Comparison of ENCODE assay signal across 16 cellular contexts in genomic region chr10:99579971-99580370, GRCh38. TPM values are rescaled to one million over a fixed set of nuclear protein-coding genes. Genes with fewer than 3 reads are reported as not detected.
A peak's percentile ranks its signal among the peaks of the same experiment; 100 is the strongest.
DNase-seq lines count a peak whose midpoint lies in the region; ATAC-seq lines count a peak whose summit lies in the region.
"Had no signal": no experiment of that assay in that cellular context is flagged by ENCODE, and none has a peak within 500 bp of the region (broad histone marks: within the 10 kb centered on the region; RNA-seq: fewer than 3 reads in every experiment).

No MANE protein-coding gene starts in this region.

- H3K9me3 ChIP-seq in SJCRH30 (replicated peaks): no peaks in the 10 kb centered on the region
- H3K9me3 ChIP-seq in neuronal stem cell (replicated peaks in 1 of 2; ENCODE audit: control insufficient read depth in 2 of 2, insufficient read depth in 1 of 2, low read depth in 1 of 2, low read length in 2 of 2): no peaks in the 10 kb centered on the region
- H3K9me3 ChIP-seq: BLaER1 treated with 17β-estradiol and CSF1 and Interleukin-3, amounts not matched to agents 10 nM and 100 nM had no signal

- no peak overlapping the region for H3K14ac ChIP-seq in neuronal stem cell (ENCODE audit: low read length)

- no peak overlapping the region for H3K27ac ChIP-seq in SJCRH30
- H3K27ac ChIP-seq in neuronal stem cell (replicated peaks; ENCODE audit: low read length): no peak overlapping the region
- H3K27ac ChIP-seq: BLaER1 treated with 17β-estradiol and CSF1 and Interleukin-3, amounts not matched to agents 10 nM and 100 nM; KMS-11 had no signal

- H2BK15ac ChIP-seq in neuronal stem cell (ENCODE audit: low read length): no peak overlapping the region

- no peak overlapping the region for H2BK12ac ChIP-seq in neuronal stem cell (ENCODE audit: low read length)

- DNase-seq in EH (ENCODE audit: low read depth) (peak; percentile 9), M059J (ENCODE audit: low read depth) (peak; percentile 64), SJCRH30 (peak; percentile 8 to 34), neuronal stem cell (ENCODE audit: low spot score) (no peak), NCI-H146 treated with DMSO at 0.1 percent for 48 hours (lab: John Stamatoyannopoulos, UW; ENCODE audit: unreplicated experiment) (no peak), germinal center (ENCODE audit: low spot score) (no peak)
- DNase-seq: 8988T; CD4-positive, CD25-positive, alpha-beta regulatory T cell; DMS53; GF-D8 had no signal

- H3K4me3 ChIP-seq in SJCRH30 (no peak overlapping the region), neuronal stem cell (ENCODE audit: low read length in 2 of 2) (no peak overlapping the region)
- H3K4me3 ChIP-seq: BLaER1 treated with 17β-estradiol and CSF1 and Interleukin-3, amounts not matched to agents 10 nM and 100 nM had no signal

- H2BK5ac ChIP-seq in neuronal stem cell (ENCODE audit: low read length): no peak overlapping the region

- H3K27me3 ChIP-seq in SJCRH30 (no peaks in the 10 kb centered on the region), neuronal stem cell (ENCODE audit: control insufficient read depth in 3 of 3, insufficient read depth in 3 of 3, low read depth in 1 of 3, low read length in 3 of 3) (peaks cover 0 to 51% (median 0%) of the 10 kb centered on the region in 3 experiments)
- H3K27me3 ChIP-seq: BLaER1 treated with 17β-estradiol and CSF1 and Interleukin-3, amounts not matched to agents 10 nM and 100 nM had no signal

- H4K8ac ChIP-seq in neuronal stem cell (ENCODE audit: low read depth, low read length): no peak overlapping the region

- H3K36me3 Mint-ChIP-seq in activated T-helper 17 cell treated with anti-CD3 and anti-CD28 coated beads, Interleukin-2, amount 50 U/mL, for 72 hours (ENCODE audit: low read depth): no peaks in the 10 kb centered on the region
- H3K36me3 Mint-ChIP-seq: CD4-positive, CD25-positive, alpha-beta regulatory T cell had no signal

- H3K27ac Mint-ChIP-seq in activated T-helper 17 cell treated with anti-CD3 and anti-CD28 coated beads, Interleukin-2, amount 50 U/mL, for 72 hours: no peak overlapping the region
- H3K27ac Mint-ChIP-seq: CD4-positive, CD25-positive, alpha-beta regulatory T cell had no signal

- H3K36me3 ChIP-seq in SJCRH30 (no peaks in the 10 kb centered on the region), neuronal stem cell (replicated peaks in 1 of 2; ENCODE audit: control insufficient read depth in 2 of 2, insufficient read depth in 2 of 2, low read length in 2 of 2) (no peaks in the 10 kb centered on the region)
- H3K36me3 ChIP-seq: BLaER1 treated with 17β-estradiol and CSF1 and Interleukin-3, amounts not matched to agents 10 nM and 100 nM had no signal

- WGBS in neuronal stem cell (ENCODE audit: extremely low coverage in 2 of 2, insufficient read length in 2 of 2, insufficient replicate concordance in 1 of 2), 2 donors: no CpG with 5 or more reads among the region's 1 CpG

- no peak for ATAC-seq in activated T-helper 17 cell treated with anti-CD3 and anti-CD28 coated beads, Interleukin-2, amount 50 U/mL, for 72 hours (replicated peaks)
- ATAC-seq: HCT116, HepG2 had no signal

- H3K4me3 Mint-ChIP-seq in activated T-helper 17 cell treated with anti-CD3 and anti-CD28 coated beads, Interleukin-2, amount 50 U/mL, for 72 hours: no peak overlapping the region
- H3K4me3 Mint-ChIP-seq: CD4-positive, CD25-positive, alpha-beta regulatory T cell had no signal

- H3K79me1 ChIP-seq in neuronal stem cell (ENCODE audit: low read depth, low read length): no peaks in the 10 kb centered on the region

- H3K9ac ChIP-seq in neuronal stem cell (ENCODE audit: low read depth, low read length, poor library complexity): no peak overlapping the region
- H3K9ac ChIP-seq: BLaER1 treated with 17β-estradiol and CSF1 and Interleukin-3, amounts not matched to agents 10 nM and 100 nM; KMS-11 had no signal

- no peaks in the 10 kb centered on the region for H3K4me1 Mint-ChIP-seq in activated T-helper 17 cell treated with anti-CD3 and anti-CD28 coated beads, Interleukin-2, amount 50 U/mL, for 72 hours
- H3K4me1 Mint-ChIP-seq: CD4-positive, CD25-positive, alpha-beta regulatory T cell had no signal

- H3K4me2 ChIP-seq in neuronal stem cell (ENCODE audit: insufficient read depth, low read length, poor library complexity, severe bottlenecking): no peak overlapping the region
- H3K4me2 ChIP-seq: BLaER1 treated with 17β-estradiol and CSF1 and Interleukin-3, amounts not matched to agents 10 nM and 100 nM; KMS-11 had no signal

- H4K91ac ChIP-seq in neuronal stem cell (ENCODE audit: low read depth, low read length, poor library complexity): no peak overlapping the region

- no peaks in the 10 kb centered on the region for H3K9me3 Mint-ChIP-seq in activated T-helper 17 cell treated with anti-CD3 and anti-CD28 coated beads, Interleukin-2, amount 50 U/mL, for 72 hours

- no peak overlapping the region for H2BK120ac ChIP-seq in neuronal stem cell (ENCODE audit: low read depth, low read length)

- no peak overlapping the region for H3K18ac ChIP-seq in neuronal stem cell (ENCODE audit: low read length)

- no peaks in the 10 kb centered on the region for H3K4me1 ChIP-seq in SJCRH30
- peaks cover 0 to 3% of the 10 kb centered on the region in 2 donors for H3K4me1 ChIP-seq in neuronal stem cell (ENCODE audit: control insufficient read depth in 2 of 2, insufficient read depth in 1 of 2, low read depth in 1 of 2, low read length in 2 of 2)

- peak overlapping the region; percentile 22 for H2AFZ ChIP-seq in neuronal stem cell (ENCODE audit: low read length)

- no peak overlapping the region for H2AK5ac ChIP-seq in neuronal stem cell (ENCODE audit: low read depth, low read length)

- no peak overlapping the region for H3K23ac ChIP-seq in neuronal stem cell (ENCODE audit: low read depth, low read length, poor library complexity)

- H3K27me3 Mint-ChIP-seq in activated T-helper 17 cell treated with anti-CD3 and anti-CD28 coated beads, Interleukin-2, amount 50 U/mL, for 72 hours: peaks cover 7% of the 10 kb centered on the region

- no peak overlapping the region for H3K4ac ChIP-seq in neuronal stem cell (ENCODE audit: low read length)

RNA-seq across cellular contexts. Expression of gene SLC25A28, which starts 40.3 kb away (rescaled TPM):
- total RNA-seq in M059J (2014; rRNA removed; shearing (Covaris generic)): 36.5 and 47.9 TPM in 2 replicates
- total RNA-seq in SJCRH30 (2014; rRNA removed; shearing (Covaris generic)): 18.0 and 20.6 TPM in 2 replicates
- 23.8 TPM for polyA plus RNA-seq in neuronal stem cell (2013, experiment 1 of 2)
- 24.1 TPM for polyA plus RNA-seq in neuronal stem cell (2013, experiment 2 of 2)
- total RNA-seq in activated T-helper 17 cell treated with anti-CD3 and anti-CD28 coated beads, Interleukin-2, amount 50 U/mL, for 72 hours: 10 to 100 TPM; 39.2 to 47.2 TPM

RNA-seq across cellular contexts. Expression of gene NKX2-3, which starts 47.2 kb away (rescaled TPM):
- 0.12 TPM in 1 of 2 replicates, not detected in the other for total RNA-seq in M059J (2014; rRNA removed; shearing (Covaris generic))
- total RNA-seq in SJCRH30 (2014; rRNA removed; shearing (Covaris generic)): not detected in 2 replicates
- polyA plus RNA-seq in neuronal stem cell (2013, experiment 1 of 2): 0.01 TPM
- not detected for polyA plus RNA-seq in neuronal stem cell (2013, experiment 2 of 2)
- total RNA-seq in activated T-helper 17 cell treated with anti-CD3 and anti-CD28 coated beads, Interleukin-2, amount 50 U/mL, for 72 hours: not detected
- total RNA-seq: CD4-positive, CD25-positive, alpha-beta regulatory T cell; HepG2; HT1080 had no signal
- polyA plus RNA-seq: CD4-positive, CD25-positive, alpha-beta regulatory T cell; HepG2 had no signal

Comparison
In these comparisons a context has a peak if more than half of its experiments do, and no peak if none do; other contexts are left out.
1. DNase-seq: peak in EH (single experiment), M059J (single experiment) and SJCRH30 (2 of 2); none in neuronal stem cell (single experiment), NCI-H146 treated with DMSO at 0.1 percent for 48 hours (single experiment) and germinal center (single experiment).